1 cellular context compared by ENCODE assay signal in the genomic region with DNA sequence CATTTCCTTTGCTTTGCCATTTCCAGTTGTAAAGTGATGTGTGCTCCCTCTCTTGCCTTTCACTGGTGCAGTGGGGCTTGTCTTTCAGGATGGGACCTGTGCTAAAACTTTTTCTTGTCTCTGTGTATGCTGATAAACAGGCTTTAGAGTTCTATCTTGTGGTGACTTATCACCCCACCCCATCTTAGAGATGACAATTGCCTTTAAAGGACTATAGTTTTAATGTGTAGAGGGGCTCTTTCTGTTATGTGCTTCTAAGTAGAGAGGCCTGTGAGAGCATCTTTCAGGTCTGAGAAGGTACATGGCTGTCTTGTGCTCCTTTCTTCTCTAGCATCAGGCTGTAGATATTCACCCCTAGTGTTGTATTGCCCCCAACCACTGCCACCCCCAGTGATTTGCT.
TF ChIP-seq lines count a peak whose summit lies in the region.

No MANE protein-coding gene starts in this region.

TF ChIP-seq in K562, 482 proteins besides CTCF, POLR2A, EP300 and RAD21:
- TF ChIP-seq, protein P1, sequence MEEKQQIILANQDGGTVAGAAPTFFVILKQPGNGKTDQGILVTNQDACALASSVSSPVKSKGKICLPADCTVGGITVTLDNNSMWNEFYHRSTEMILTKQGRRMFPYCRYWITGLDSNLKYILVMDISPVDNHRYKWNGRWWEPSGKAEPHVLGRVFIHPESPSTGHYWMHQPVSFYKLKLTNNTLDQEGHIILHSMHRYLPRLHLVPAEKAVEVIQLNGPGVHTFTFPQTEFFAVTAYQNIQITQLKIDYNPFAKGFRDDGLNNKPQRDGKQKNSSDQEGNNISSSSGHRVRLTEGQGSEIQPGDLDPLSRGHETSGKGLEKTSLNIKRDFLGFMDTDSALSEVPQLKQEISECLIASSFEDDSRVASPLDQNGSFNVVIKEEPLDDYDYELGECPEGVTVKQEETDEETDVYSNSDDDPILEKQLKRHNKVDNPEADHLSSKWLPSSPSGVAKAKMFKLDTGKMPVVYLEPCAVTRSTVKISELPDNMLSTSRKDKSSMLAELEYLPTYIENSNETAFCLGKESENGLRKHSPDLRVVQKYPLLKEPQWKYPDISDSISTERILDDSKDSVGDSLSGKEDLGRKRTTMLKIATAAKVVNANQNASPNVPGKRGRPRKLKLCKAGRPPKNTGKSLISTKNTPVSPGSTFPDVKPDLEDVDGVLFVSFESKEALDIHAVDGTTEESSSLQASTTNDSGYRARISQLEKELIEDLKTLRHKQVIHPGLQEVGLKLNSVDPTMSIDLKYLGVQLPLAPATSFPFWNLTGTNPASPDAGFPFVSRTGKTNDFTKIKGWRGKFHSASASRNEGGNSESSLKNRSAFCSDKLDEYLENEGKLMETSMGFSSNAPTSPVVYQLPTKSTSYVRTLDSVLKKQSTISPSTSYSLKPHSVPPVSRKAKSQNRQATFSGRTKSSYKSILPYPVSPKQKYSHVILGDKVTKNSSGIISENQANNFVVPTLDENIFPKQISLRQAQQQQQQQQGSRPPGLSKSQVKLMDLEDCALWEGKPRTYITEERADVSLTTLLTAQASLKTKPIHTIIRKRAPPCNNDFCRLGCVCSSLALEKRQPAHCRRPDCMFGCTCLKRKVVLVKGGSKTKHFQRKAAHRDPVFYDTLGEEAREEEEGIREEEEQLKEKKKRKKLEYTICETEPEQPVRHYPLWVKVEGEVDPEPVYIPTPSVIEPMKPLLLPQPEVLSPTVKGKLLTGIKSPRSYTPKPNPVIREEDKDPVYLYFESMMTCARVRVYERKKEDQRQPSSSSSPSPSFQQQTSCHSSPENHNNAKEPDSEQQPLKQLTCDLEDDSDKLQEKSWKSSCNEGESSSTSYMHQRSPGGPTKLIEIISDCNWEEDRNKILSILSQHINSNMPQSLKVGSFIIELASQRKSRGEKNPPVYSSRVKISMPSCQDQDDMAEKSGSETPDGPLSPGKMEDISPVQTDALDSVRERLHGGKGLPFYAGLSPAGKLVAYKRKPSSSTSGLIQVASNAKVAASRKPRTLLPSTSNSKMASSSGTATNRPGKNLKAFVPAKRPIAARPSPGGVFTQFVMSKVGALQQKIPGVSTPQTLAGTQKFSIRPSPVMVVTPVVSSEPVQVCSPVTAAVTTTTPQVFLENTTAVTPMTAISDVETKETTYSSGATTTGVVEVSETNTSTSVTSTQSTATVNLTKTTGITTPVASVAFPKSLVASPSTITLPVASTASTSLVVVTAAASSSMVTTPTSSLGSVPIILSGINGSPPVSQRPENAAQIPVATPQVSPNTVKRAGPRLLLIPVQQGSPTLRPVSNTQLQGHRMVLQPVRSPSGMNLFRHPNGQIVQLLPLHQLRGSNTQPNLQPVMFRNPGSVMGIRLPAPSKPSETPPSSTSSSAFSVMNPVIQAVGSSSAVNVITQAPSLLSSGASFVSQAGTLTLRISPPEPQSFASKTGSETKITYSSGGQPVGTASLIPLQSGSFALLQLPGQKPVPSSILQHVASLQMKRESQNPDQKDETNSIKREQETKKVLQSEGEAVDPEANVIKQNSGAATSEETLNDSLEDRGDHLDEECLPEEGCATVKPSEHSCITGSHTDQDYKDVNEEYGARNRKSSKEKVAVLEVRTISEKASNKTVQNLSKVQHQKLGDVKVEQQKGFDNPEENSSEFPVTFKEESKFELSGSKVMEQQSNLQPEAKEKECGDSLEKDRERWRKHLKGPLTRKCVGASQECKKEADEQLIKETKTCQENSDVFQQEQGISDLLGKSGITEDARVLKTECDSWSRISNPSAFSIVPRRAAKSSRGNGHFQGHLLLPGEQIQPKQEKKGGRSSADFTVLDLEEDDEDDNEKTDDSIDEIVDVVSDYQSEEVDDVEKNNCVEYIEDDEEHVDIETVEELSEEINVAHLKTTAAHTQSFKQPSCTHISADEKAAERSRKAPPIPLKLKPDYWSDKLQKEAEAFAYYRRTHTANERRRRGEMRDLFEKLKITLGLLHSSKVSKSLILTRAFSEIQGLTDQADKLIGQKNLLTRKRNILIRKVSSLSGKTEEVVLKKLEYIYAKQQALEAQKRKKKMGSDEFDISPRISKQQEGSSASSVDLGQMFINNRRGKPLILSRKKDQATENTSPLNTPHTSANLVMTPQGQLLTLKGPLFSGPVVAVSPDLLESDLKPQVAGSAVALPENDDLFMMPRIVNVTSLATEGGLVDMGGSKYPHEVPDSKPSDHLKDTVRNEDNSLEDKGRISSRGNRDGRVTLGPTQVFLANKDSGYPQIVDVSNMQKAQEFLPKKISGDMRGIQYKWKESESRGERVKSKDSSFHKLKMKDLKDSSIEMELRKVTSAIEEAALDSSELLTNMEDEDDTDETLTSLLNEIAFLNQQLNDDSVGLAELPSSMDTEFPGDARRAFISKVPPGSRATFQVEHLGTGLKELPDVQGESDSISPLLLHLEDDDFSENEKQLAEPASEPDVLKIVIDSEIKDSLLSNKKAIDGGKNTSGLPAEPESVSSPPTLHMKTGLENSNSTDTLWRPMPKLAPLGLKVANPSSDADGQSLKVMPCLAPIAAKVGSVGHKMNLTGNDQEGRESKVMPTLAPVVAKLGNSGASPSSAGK (IDR thresholded peaks at IDR 0.05): no peak
- TF ChIP-seq, protein P2, sequence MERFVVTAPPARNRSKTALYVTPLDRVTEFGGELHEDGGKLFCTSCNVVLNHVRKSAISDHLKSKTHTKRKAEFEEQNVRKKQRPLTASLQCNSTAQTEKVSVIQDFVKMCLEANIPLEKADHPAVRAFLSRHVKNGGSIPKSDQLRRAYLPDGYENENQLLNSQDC (CRISPR knock-in tag; IDR thresholded peaks at IDR 0.05): no peak
- peak; percentile 42; the same call in 1 of the 2 replicates for TF ChIP-seq TEAD4 (IDR thresholded peaks at IDR 0.05; ENCODE audit: low read length)
- no peak for TF ChIP-seq TEAD4 (CRISPR knock-in tag; IDR thresholded peaks at IDR 0.05; ENCODE audit: borderline replicate concordance)
- TF ChIP-seq HDGF (IDR thresholded peaks at IDR 0.05): no peak
- peak; percentile 45 for TF ChIP-seq ARID1B (IDR thresholded peaks at IDR 0.05)
- TF ChIP-seq, protein P3, sequence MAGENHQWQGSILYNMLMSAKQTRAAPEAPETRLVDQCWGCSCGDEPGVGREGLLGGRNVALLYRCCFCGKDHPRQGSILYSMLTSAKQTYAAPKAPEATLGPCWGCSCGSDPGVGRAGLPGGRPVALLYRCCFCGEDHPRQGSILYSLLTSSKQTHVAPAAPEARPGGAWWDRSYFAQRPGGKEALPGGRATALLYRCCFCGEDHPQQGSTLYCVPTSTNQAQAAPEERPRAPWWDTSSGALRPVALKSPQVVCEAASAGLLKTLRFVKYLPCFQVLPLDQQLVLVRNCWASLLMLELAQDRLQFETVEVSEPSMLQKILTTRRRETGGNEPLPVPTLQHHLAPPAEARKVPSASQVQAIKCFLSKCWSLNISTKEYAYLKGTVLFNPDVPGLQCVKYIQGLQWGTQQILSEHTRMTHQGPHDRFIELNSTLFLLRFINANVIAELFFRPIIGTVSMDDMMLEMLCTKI (IDR thresholded peaks at IDR 0.05; ENCODE audit: partially characterized antibody): no peak
- TF ChIP-seq CBFA2T3 (IDR thresholded peaks at IDR 0.05): peak; percentile 57; the same call in 1 of the 2 replicates
- peak; percentile 28 for TF ChIP-seq TCF3 (CRISPR knock-in tag; IDR thresholded peaks at IDR 0.05)
- TF ChIP-seq CEBPG (CRISPR knock-in tag; IDR thresholded peaks at IDR 0.05): no peak
- no peak for TF ChIP-seq CEBPG (tag; conservative IDR thresholded peaks at IDR 0.05 in 1 of 2, IDR thresholded peaks at IDR 0.05 in 1 of 2)
- TF ChIP-seq RBM34 (IDR thresholded peaks at IDR 0.05; ENCODE audit: borderline replicate concordance, insufficient read depth, low read length): no peak
- TF ChIP-seq BRCA1 (IDR thresholded peaks at IDR 0.05): no peak
- TF ChIP-seq BRCA1 (CRISPR knock-in tag; IDR thresholded peaks at IDR 0.05): no peak
- peak; percentile 32; the same call in 1 of the 2 replicates for TF ChIP-seq SMARCA4 (IDR thresholded peaks at IDR 0.05)
- TF ChIP-seq SOX6 (IDR thresholded peaks at IDR 0.05): peak; percentile 80
- peak; percentile 37; the same call in 1 of the 2 replicates for TF ChIP-seq MTA1 (IDR thresholded peaks at IDR 0.05; ENCODE audit: borderline replicate concordance)
- TF ChIP-seq GATA2 (CRISPR knock-in tag; IDR thresholded peaks at IDR 0.05): peak; percentile 12; the same call in 1 of the 2 replicates
- TF ChIP-seq, protein P4, sequence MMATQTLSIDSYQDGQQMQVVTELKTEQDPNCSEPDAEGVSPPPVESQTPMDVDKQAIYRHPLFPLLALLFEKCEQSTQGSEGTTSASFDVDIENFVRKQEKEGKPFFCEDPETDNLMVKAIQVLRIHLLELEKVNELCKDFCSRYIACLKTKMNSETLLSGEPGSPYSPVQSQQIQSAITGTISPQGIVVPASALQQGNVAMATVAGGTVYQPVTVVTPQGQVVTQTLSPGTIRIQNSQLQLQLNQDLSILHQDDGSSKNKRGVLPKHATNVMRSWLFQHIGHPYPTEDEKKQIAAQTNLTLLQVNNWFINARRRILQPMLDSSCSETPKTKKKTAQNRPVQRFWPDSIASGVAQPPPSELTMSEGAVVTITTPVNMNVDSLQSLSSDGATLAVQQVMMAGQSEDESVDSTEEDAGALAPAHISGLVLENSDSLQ (IDR thresholded peaks at IDR 0.05): 0 out of 2 replicates have a peak, but pooled peaks have one; percentile 11
- TF ChIP-seq CTBP1 (IDR thresholded peaks at IDR 0.05; ENCODE audit: borderline replicate concordance): peak; percentile 39; the same call in 1 of the 2 replicates
- TF ChIP-seq TAL1 (IDR thresholded peaks at IDR 0.05): peak; percentile 44
- TF ChIP-seq SRF (CRISPR knock-in tag; IDR thresholded peaks at IDR 0.05): 0 out of 4 replicates have a peak, but pooled peaks of 1 of the 2 experiments have one; percentile 18
- TF ChIP-seq, protein P5, sequence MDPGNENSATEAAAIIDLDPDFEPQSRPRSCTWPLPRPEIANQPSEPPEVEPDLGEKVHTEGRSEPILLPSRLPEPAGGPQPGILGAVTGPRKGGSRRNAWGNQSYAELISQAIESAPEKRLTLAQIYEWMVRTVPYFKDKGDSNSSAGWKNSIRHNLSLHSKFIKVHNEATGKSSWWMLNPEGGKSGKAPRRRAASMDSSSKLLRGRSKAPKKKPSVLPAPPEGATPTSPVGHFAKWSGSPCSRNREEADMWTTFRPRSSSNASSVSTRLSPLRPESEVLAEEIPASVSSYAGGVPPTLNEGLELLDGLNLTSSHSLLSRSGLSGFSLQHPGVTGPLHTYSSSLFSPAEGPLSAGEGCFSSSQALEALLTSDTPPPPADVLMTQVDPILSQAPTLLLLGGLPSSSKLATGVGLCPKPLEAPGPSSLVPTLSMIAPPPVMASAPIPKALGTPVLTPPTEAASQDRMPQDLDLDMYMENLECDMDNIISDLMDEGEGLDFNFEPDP (CRISPR knock-in tag; IDR thresholded peaks at IDR 0.05): no peak
- TF ChIP-seq, protein P6, sequence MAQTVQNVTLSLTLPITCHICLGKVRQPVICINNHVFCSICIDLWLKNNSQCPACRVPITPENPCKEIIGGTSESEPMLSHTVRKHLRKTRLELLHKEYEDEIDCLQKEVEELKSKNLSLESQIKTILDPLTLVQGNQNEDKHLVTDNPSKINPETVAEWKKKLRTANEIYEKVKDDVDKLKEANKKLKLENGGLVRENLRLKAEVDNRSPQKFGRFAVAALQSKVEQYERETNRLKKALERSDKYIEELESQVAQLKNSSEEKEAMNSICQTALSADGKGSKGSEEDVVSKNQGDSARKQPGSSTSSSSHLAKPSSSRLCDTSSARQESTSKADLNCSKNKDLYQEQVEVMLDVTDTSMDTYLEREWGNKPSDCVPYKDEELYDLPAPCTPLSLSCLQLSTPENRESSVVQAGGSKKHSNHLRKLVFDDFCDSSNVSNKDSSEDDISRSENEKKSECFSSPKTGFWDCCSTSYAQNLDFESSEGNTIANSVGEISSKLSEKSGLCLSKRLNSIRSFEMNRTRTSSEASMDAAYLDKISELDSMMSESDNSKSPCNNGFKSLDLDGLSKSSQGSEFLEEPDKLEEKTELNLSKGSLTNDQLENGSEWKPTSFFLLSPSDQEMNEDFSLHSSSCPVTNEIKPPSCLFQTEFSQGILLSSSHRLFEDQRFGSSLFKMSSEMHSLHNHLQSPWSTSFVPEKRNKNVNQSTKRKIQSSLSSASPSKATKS (CRISPR knock-in tag; IDR thresholded peaks at IDR 0.05): no peak
- TF ChIP-seq SMAD3 (CRISPR knock-in tag; conservative IDR thresholded peaks at IDR 0.05): no peak
- TF ChIP-seq, protein P7, sequence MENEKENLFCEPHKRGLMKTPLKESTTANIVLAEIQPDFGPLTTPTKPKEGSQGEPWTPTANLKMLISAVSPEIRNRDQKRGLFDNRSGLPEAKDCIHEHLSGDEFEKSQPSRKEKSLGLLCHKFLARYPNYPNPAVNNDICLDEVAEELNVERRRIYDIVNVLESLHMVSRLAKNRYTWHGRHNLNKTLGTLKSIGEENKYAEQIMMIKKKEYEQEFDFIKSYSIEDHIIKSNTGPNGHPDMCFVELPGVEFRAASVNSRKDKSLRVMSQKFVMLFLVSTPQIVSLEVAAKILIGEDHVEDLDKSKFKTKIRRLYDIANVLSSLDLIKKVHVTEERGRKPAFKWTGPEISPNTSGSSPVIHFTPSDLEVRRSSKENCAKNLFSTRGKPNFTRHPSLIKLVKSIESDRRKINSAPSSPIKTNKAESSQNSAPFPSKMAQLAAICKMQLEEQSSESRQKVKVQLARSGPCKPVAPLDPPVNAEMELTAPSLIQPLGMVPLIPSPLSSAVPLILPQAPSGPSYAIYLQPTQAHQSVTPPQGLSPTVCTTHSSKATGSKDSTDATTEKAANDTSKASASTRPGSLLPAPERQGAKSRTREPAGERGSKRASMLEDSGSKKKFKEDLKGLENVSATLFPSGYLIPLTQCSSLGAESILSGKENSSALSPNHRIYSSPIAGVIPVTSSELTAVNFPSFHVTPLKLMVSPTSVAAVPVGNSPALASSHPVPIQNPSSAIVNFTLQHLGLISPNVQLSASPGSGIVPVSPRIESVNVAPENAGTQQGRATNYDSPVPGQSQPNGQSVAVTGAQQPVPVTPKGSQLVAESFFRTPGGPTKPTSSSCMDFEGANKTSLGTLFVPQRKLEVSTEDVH (IDR thresholded peaks at IDR 0.05; ENCODE audit: low read depth, partially characterized antibody): no peak
